Comparison of ENCODE assay signal across 11 cellular contexts in genomic region chr3:72289708-72290104, GRCh38.
A peak's percentile ranks its signal among the peaks of the same experiment; 100 is the strongest.
DNase-seq lines count a peak whose midpoint lies in the region; ATAC-seq and TF ChIP-seq lines count a peak whose summit lies in the region.
"Had no signal": no experiment of that assay in that cellular context is flagged by ENCODE, and none has a peak within 500 bp of the region (broad histone marks: within the 10 kb centered on the region; RNA-seq: fewer than 3 reads in every experiment).

No MANE protein-coding gene starts in this region.

- H3K4me1 ChIP-seq in OCI-LY3 (ENCODE audit: low read length) (peaks cover 14% of the 10 kb centered on the region), esophagus squamous epithelium (peaks cover 17 to 30% (median 19%) of the 10 kb centered on the region in 3 donors), stomach (peaks cover 6 to 19% (median 12%) of the 10 kb centered on the region in 4 donors)

- peaks cover 13% of the 10 kb centered on the region for H3K4me1 Mint-ChIP-seq in activated T-cell treated with anti-CD3 and anti-CD28 coated beads, Interleukin-2, amount 50 U/mL, for 72 hours (ENCODE audit: low read depth)

- TF ChIP-seq EP300 in stomach (IDR thresholded peaks at IDR 0.05) = no peak

- no peak overlapping the region for H3K9ac ChIP-seq in OCI-LY3 (ENCODE audit: low read length)

- peaks cover 37% of the 10 kb centered on the region for H4K20me1 ChIP-seq in OCI-LY3 (ENCODE audit: insufficient read depth, low read length)

- peak overlapping the region; percentile 71 to 72 for H3K4me3 Mint-ChIP-seq in activated T-cell treated with anti-CD3 and anti-CD28 coated beads, Interleukin-2, amount 50 U/mL, for 72 hours

- H3K27me3 ChIP-seq in OCI-LY3 (ENCODE audit: low read depth, low read length) = peaks cover 92% of the 10 kb centered on the region
- H3K27me3 ChIP-seq in esophagus squamous epithelium = peaks cover 0 to 19% (median 0%) of the 10 kb centered on the region in 4 donors
- H3K27me3 ChIP-seq in stomach = no peaks in the 10 kb centered on the region

- H3K9me3 Mint-ChIP-seq in activated T-cell treated with anti-CD3 and anti-CD28 coated beads, Interleukin-2, amount 50 U/mL, for 72 hours = no peaks in the 10 kb centered on the region

- peak overlapping the region; percentile 89 for H3K4me2 ChIP-seq in OCI-LY3 (ENCODE audit: low read length)

- H3K27ac ChIP-seq in OCI-LY3 (ENCODE audit: low read length) (no peak overlapping the region), esophagus squamous epithelium (peak overlapping the region in 3 of 4 donors; percentile 51 to 71 (median 66)), stomach (peak overlapping the region in 4 of 5 donors; percentile 19 to 69 (median 40))
- H3K27ac ChIP-seq: transverse colon had no signal

- H3K4me3 ChIP-seq in OCI-LY3 (ENCODE audit: low read length) = peak overlapping the region; percentile 70
- peak overlapping the region in 1 of 4 donors; percentile 55 for H3K4me3 ChIP-seq in esophagus squamous epithelium
- peak overlapping the region in 2 of 4 donors; percentile 29 to 42 for H3K4me3 ChIP-seq in stomach
- H3K4me3 ChIP-seq: transverse colon had no signal

- H3K79me2 ChIP-seq in OCI-LY3 (ENCODE audit: low read length) = no peaks in the 10 kb centered on the region

- H3K27ac Mint-ChIP-seq in activated T-cell treated with anti-CD3 and anti-CD28 coated beads, Interleukin-2, amount 50 U/mL, for 72 hours = no peak overlapping the region

- DNase-seq in activated T-cell treated with anti-CD3 and anti-CD28 coated beads, Interleukin-2, amount 50 U/mL, for 72 hours = no peak
- no peak for DNase-seq in activated T-cell treated with anti-CD3 and anti-CD28 coated beads, Interleukin-2, amount 50 U/mL, for 48 hours
- DNase-seq in esophagus squamous epithelium (lab: John Stamatoyannopoulos, UW) = no peak
- no peak for DNase-seq in stomach
- DNase-seq in iPS-NIHi7 (ENCODE audit: extremely low spot score) = no peak
- no peak for DNase-seq in medulla oblongata (ENCODE audit: extremely low spot score)
- no peak for DNase-seq in pons (ENCODE audit: low spot score)
- DNase-seq: activated CD8-positive, alpha-beta memory T cell treated with anti-CD3 and anti-CD28 coated beads, Interleukin-2, amount 50 U/mL, for 4 hours; NCI-H345; transverse colon had no signal

- H3K36me3 ChIP-seq in OCI-LY3 (replicated peaks; ENCODE audit: low read depth, low read length) (no peaks in the 10 kb centered on the region), esophagus squamous epithelium (no peaks in the 10 kb centered on the region), stomach (no peaks in the 10 kb centered on the region)
- H3K36me3 ChIP-seq: transverse colon had no signal

- H2AFZ ChIP-seq in OCI-LY3 (ENCODE audit: low read depth, low read length) = no peak overlapping the region

- H3K27me3 Mint-ChIP-seq in activated T-cell treated with anti-CD3 and anti-CD28 coated beads, Interleukin-2, amount 50 U/mL, for 72 hours (ENCODE audit: low read depth) = peaks cover 12% of the 10 kb centered on the region

- TF ChIP-seq CTCF in OCI-LY3 (IDR thresholded peaks at IDR 0.05; ENCODE audit: low read depth, low read length) (no peak), esophagus squamous epithelium (IDR thresholded peaks at IDR 0.05) (no peak), stomach (IDR thresholded peaks at IDR 0.05) (no peak)

- intact Hi-C loops in esophagus squamous epithelium (cut with DNase I) (no loop called here), stomach (cut with DNase I; ENCODE audit: low total_unique reads) (no loop called here)

- H3K9me3 ChIP-seq in OCI-LY3 (ENCODE audit: insufficient read depth, low read length) (no peaks in the 10 kb centered on the region), esophagus squamous epithelium (no peaks in the 10 kb centered on the region), stomach (no peaks in the 10 kb centered on the region)
- H3K9me3 ChIP-seq: transverse colon had no signal

- TF ChIP-seq POLR2A in esophagus squamous epithelium (IDR thresholded peaks at IDR 0.05) (no peak), stomach (IDR thresholded peaks at IDR 0.05) (no peak)

- 19 to 36% methylated on average over 3 to 4 of the region's 4 CpGs for WGBS in esophagus squamous epithelium, 2 donors
- WGBS in stomach, 5 donors = 45 to 60% (median 46%) methylated on average over 4 of the region's 4 CpGs

- H3K36me3 Mint-ChIP-seq in activated T-cell treated with anti-CD3 and anti-CD28 coated beads, Interleukin-2, amount 50 U/mL, for 72 hours (ENCODE audit: insufficient read depth in 2 of 2) = no peaks in the 10 kb centered on the region

- no peak for ATAC-seq in activated T-cell treated with anti-CD3 and anti-CD28 coated beads, Interleukin-2, amount 50 U/mL, for 72 hours (replicated peaks in 1 of 2)
